In genomic region chr16:84174396-84174795, GRCh38 we compare ENCODE assay signal across 3 cellular contexts.
TF ChIP-seq lines count a peak whose summit lies in the region.

No MANE protein-coding gene starts in this region.

TF ChIP-seq in HCT116, 20 proteins besides CTCF, POLR2A, EP300 and RAD21:
- no peak for TF ChIP-seq CBX3 (IDR thresholded peaks at IDR 0.05; ENCODE audit: low read depth)
- TF ChIP-seq EZH2phosphoT487 (IDR thresholded peaks at IDR 0.05; ENCODE audit: borderline replicate concordance), result no peak
- no peak for TF ChIP-seq SRF (IDR thresholded peaks at IDR 0.05; ENCODE audit: low read depth)
- TF ChIP-seq JUND (IDR thresholded peaks at IDR 0.05), result no peak
- TF ChIP-seq ZFX (IDR thresholded peaks at IDR 0.05), result no peak
- TF ChIP-seq YY1 (IDR thresholded peaks at IDR 0.05; ENCODE audit: extremely low read depth, insufficient replicate concordance, low read depth, low read length), result no peak
- no peak for TF ChIP-seq SIN3A (IDR thresholded peaks at IDR 0.05; ENCODE audit: low read depth)
- no peak for TF ChIP-seq ZNF274 (IDR thresholded peaks at IDR 0.05; ENCODE audit: low read depth, low read length)
- no peak for TF ChIP-seq CEBPB (IDR thresholded peaks at IDR 0.05; ENCODE audit: low read depth)
- no peak for TF ChIP-seq MAX (IDR thresholded peaks at IDR 0.05)
- TF ChIP-seq FOSL1 (IDR thresholded peaks at IDR 0.05; ENCODE audit: low read depth), result no peak
- TF ChIP-seq EGR1 (IDR thresholded peaks at IDR 0.05; ENCODE audit: low read depth), result no peak
- TF ChIP-seq ZBTB33 (IDR thresholded peaks at IDR 0.05; ENCODE audit: extremely low read depth, insufficient replicate concordance, low read length), result no peak
- TF ChIP-seq TCF7L2 (IDR thresholded peaks at IDR 0.05; ENCODE audit: borderline replicate concordance, extremely low read depth, insufficient read depth, insufficient read length), result no peak
- no peak for TF ChIP-seq REST (IDR thresholded peaks at IDR 0.05; ENCODE audit: low read depth)

TF ChIP-seq in IMR-90, 13 proteins besides CTCF, POLR2A, EP300 and RAD21:
- TF ChIP-seq USF2 (IDR thresholded peaks at IDR 0.05; ENCODE audit: low read depth, low read length) (no peak), MAFK (IDR thresholded peaks at IDR 0.05; ENCODE audit: low read depth, low read length) (no peak), CEBPB (IDR thresholded peaks at IDR 0.05; ENCODE audit: low read depth, low read length) (no peak), NFE2L2 (IDR thresholded peaks at IDR 0.05; ENCODE audit: low read depth, low read length) (no peak), RCOR1 (IDR thresholded peaks at IDR 0.05; ENCODE audit: insufficient replicate concordance, low read length) (no peak), BHLHE40 (IDR thresholded peaks at IDR 0.05; ENCODE audit: low read depth, low read length) (no peak), MXI1 (IDR thresholded peaks at IDR 0.05; ENCODE audit: borderline replicate concordance, low read depth, low read length) (no peak), SMC3 (IDR thresholded peaks at IDR 0.05; ENCODE audit: low read depth, low read length) (no peak), RFX5 (IDR thresholded peaks at IDR 0.05; ENCODE audit: low read depth, low read length) (no peak), FOS (IDR thresholded peaks at IDR 0.05; ENCODE audit: low read depth, low read length) (no peak), MAZ (IDR thresholded peaks at IDR 0.05; ENCODE audit: borderline replicate concordance, low read depth, low read length) (no peak), ELK1 (IDR thresholded peaks at IDR 0.05; ENCODE audit: borderline replicate concordance, low read depth, low read length) (no peak), CHD1 (IDR thresholded peaks at IDR 0.05; ENCODE audit: low read depth, low read length) (no peak)

TF ChIP-seq in K562, 482 proteins besides CTCF, POLR2A, EP300 and RAD21:
- 0 out of 2 replicates have a peak, but pooled peaks have one; percentile 41 for TF ChIP-seq CTBP1 (IDR thresholded peaks at IDR 0.05; ENCODE audit: borderline replicate concordance)
- TF ChIP-seq NFIC (IDR thresholded peaks at IDR 0.05), result no peak
- TF ChIP-seq ATF3 (IDR thresholded peaks at IDR 0.05), result peak; percentile 54; the same call in 1 of the 2 replicates
- no peak for TF ChIP-seq ATF3 (CRISPR knock-in tag; conservative IDR thresholded peaks at IDR 0.05)
- 0 out of 2 replicates have a peak, but pooled peaks have one; percentile 21 for TF ChIP-seq ZEB2 (IDR thresholded peaks at IDR 0.05)
- no peak for TF ChIP-seq ZFP1 (CRISPR knock-in tag; IDR thresholded peaks at IDR 0.05)
